ENCODE assay signal across 15 cellular contexts in genomic region chr2:176521860-176522259, GRCh38.
DNase-seq lines count a peak whose midpoint lies in the region; TF ChIP-seq lines count a peak whose summit lies in the region.
"Had no signal": no experiment of that assay in that cellular context is flagged by ENCODE, and none has a peak within 500 bp of the region (broad histone marks: within the 10 kb centered on the region; RNA-seq: fewer than 3 reads in every experiment).

No MANE protein-coding gene starts in this region.

- H3K4me1 ChIP-seq in mesendoderm (ENCODE audit: control insufficient read depth, low read depth, low read length) = no peaks in the 10 kb centered on the region

- H2BK15ac ChIP-seq in mesendoderm (replicated peaks; ENCODE audit: low read depth) = no peak overlapping the region

- H3K56ac ChIP-seq in mesendoderm (ENCODE audit: low read length) = no peak overlapping the region

- CTCF ChIA-PET in activated CD4-positive, alpha-beta T cell treated with anti-CD3 and anti-CD28 coated beads, Interleukin-2, amount 10 ng/mL, durations not matched to agents 7 days and 5 days (lab: Charles Lee) = interaction anchor here (1.2 to 1.4 kb wide), 2 partner anchors 21 to 32 kb away, joined by 3 read pairs; no protein-coding TSS in a partner anchor

- peaks cover 1% of the 10 kb centered on the region for H3K4me1 Mint-ChIP-seq in activated CD4-positive, alpha-beta T cell treated with anti-CD3 and anti-CD28 coated beads, Interleukin-2, amount 10 ng/mL, durations not matched to agents 7 days and 5 days

- no peak overlapping the region for H2BK5ac ChIP-seq in mesendoderm (ENCODE audit: low read length)

- no peaks in the 10 kb centered on the region for H3K9me3 Mint-ChIP-seq in activated CD4-positive, alpha-beta T cell treated with anti-CD3 and anti-CD28 coated beads, Interleukin-2, amount 10 ng/mL, durations not matched to agents 7 days and 5 days
- H3K9me3 Mint-ChIP-seq: CD4-positive, alpha-beta T cell; H9 had no signal

- no peaks in the 10 kb centered on the region for H3K79me2 ChIP-seq in mesendoderm (ENCODE audit: control insufficient read depth, insufficient read depth, low read length)

- no peak overlapping the region for H3K23ac ChIP-seq in mesendoderm (ENCODE audit: low read length)

- peak; percentile 76 for DNase-seq in dermis blood vessel endothelial cell
- no peak for DNase-seq in mesendoderm
- no peak for DNase-seq in DMS53 (lab: John Stamatoyannopoulos, UW)
- no peak for DNase-seq in pons (ENCODE audit: low spot score)
- DNase-seq in activated CD4-positive, alpha-beta T cell treated with anti-CD3 and anti-CD28 coated beads, Interleukin-2, amount 10 ng/mL, durations not matched to agents 7 days and 5 days = no peak
- DNase-seq: AML-193; CD4-positive, alpha-beta T cell; DND-41; EL; H9; IMR-90; KBM-7 had no signal

- H3K4me3 ChIP-seq in mesendoderm (ENCODE audit: low read length) = no peak overlapping the region

- H4K5ac ChIP-seq in mesendoderm (ENCODE audit: low read length) = no peak overlapping the region

- H3K27ac Mint-ChIP-seq in activated CD4-positive, alpha-beta T cell treated with anti-CD3 and anti-CD28 coated beads, Interleukin-2, amount 10 ng/mL, durations not matched to agents 7 days and 5 days = no peak overlapping the region
- H3K27ac Mint-ChIP-seq: CD4-positive, alpha-beta T cell; H9 had no signal

- no peaks in the 10 kb centered on the region for H3K36me3 ChIP-seq in mesendoderm (ENCODE audit: control insufficient read depth, insufficient read depth, low read length)

- POLR2A ChIA-PET in activated CD4-positive, alpha-beta T cell treated with anti-CD3 and anti-CD28 coated beads, Interleukin-2, amount 10 ng/mL, durations not matched to agents 7 days and 5 days (lab: Charles Lee) = no interaction called here

- H3K9ac ChIP-seq in mesendoderm (ENCODE audit: low read length) = no peak overlapping the region

- WGBS in mesendoderm (ENCODE audit: extremely low coverage, insufficient coverage, low lambda C conversion rate) = no CpG with 5 or more reads among the region's 1 CpG

- H3K4ac ChIP-seq in mesendoderm (ENCODE audit: low read depth, low read length) = peak overlapping the region; percentile 0

- H3K79me1 ChIP-seq in mesendoderm (ENCODE audit: low read length) = no peaks in the 10 kb centered on the region

- no peak overlapping the region for H3K27ac ChIP-seq in mesendoderm (ENCODE audit: low read depth, low read length)
- H3K27ac ChIP-seq: C4-2B, HL-60 had no signal

- no peak overlapping the region for H3K4me3 Mint-ChIP-seq in activated CD4-positive, alpha-beta T cell treated with anti-CD3 and anti-CD28 coated beads, Interleukin-2, amount 10 ng/mL, durations not matched to agents 7 days and 5 days
- H3K4me3 Mint-ChIP-seq: CD4-positive, alpha-beta T cell; H9 had no signal

- H2BK120ac ChIP-seq in mesendoderm (ENCODE audit: low read depth, low read length) = no peak overlapping the region

- no peaks in the 10 kb centered on the region for H3K27me3 ChIP-seq in mesendoderm (ENCODE audit: insufficient read depth, low read length, poor library complexity)

- no peak overlapping the region for H3K4me2 ChIP-seq in mesendoderm (ENCODE audit: low read length)

- H3K36me3 Mint-ChIP-seq in activated CD4-positive, alpha-beta T cell treated with anti-CD3 and anti-CD28 coated beads, Interleukin-2, amount 10 ng/mL, durations not matched to agents 7 days and 5 days (ENCODE audit: low read depth) = no peaks in the 10 kb centered on the region

- no peak for TF ChIP-seq EP300 in Ishikawa (IDR thresholded peaks at IDR 0.05; ENCODE audit: borderline replicate concordance)

- TF ChIP-seq RAD21 in Ishikawa (IDR thresholded peaks at IDR 0.05; ENCODE audit: low read depth) = no peak

- H3K27me3 Mint-ChIP-seq in activated CD4-positive, alpha-beta T cell treated with anti-CD3 and anti-CD28 coated beads, Interleukin-2, amount 10 ng/mL, durations not matched to agents 7 days and 5 days = peaks cover 8% of the 10 kb centered on the region

- no peak overlapping the region for H2AK5ac ChIP-seq in mesendoderm (ENCODE audit: low read length)

- H3K18ac ChIP-seq in mesendoderm (ENCODE audit: low read length) = no peak overlapping the region

- no peak overlapping the region for H4K8ac ChIP-seq in mesendoderm (ENCODE audit: low read depth, low read length)

TF ChIP-seq in Ishikawa, 13 proteins besides CTCF, POLR2A, EP300 and RAD21:
- peak; percentile 58; the same call in 1 of the 2 replicates for TF ChIP-seq NFIC (IDR thresholded peaks at IDR 0.05)
- no peak for TF ChIP-seq TAF1 (IDR thresholded peaks at IDR 0.05; ENCODE audit: low read depth)
- TF ChIP-seq, protein P1, sequence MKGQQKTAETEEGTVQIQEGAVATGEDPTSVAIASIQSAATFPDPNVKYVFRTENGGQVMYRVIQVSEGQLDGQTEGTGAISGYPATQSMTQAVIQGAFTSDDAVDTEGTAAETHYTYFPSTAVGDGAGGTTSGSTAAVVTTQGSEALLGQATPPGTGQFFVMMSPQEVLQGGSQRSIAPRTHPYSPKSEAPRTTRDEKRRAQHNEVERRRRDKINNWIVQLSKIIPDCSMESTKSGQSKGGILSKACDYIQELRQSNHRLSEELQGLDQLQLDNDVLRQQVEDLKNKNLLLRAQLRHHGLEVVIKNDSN (IDR thresholded peaks at IDR 0.05) = no peak
- TF ChIP-seq, protein P2, sequence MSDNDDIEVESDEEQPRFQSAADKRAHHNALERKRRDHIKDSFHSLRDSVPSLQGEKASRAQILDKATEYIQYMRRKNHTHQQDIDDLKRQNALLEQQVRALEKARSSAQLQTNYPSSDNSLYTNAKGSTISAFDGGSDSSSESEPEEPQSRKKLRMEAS (IDR thresholded peaks at IDR 0.05) = no peak
- no peak for TF ChIP-seq CEBPB (IDR thresholded peaks at IDR 0.05)
